Comparison of ENCODE assay signal across 10 cellular contexts in the genomic region with DNA sequence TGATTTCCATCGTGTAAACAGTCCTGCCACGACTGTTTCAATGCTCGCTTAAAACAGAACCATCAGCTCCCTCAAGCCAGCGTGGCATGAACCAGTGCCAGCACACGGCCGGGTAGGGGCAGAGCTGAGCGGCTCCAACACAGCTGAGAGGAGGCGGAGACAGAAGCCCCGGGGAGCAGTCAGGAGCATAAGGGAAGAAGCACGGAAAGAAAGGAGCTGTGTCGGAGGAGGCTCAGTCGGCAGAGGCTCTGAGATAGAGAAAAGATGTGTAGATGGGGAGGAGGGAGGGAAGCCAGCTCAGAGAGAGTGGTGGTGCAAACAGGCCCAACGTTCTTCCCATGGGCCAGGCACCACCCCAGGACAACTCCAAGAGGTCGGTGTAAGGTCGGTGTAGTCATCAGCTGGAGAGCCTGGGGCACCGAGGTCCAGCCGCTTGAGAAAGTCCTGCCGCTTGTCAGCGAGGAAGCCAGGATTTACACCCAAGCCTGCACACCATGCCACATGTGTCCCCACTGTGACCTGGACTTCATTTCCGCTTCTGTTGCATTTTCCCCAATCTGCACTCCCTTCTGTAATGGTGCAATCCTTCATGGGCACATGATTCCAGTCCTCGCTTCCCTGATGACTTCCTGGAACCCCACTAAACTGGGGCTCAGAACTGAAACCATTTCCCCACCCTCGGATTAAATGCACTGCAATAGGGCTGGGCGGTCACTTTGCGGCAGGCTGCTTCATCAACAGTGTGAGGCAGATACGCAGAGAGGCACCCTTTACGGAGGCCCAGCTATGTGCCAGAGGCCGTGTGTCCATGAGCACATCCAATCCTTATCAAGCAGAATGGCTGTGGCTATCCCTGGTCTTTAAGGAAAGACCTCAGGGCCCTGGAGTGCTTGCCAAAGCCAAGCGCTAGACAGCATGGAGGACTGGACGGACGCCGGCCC. TPM values are rescaled to one million over a fixed set of nuclear protein-coding genes. Genes with fewer than 3 reads are reported as not detected.
DNase-seq lines count a peak whose midpoint lies in the region; ATAC-seq and TF ChIP-seq lines count a peak whose summit lies in the region.
"Had no signal": no experiment of that assay in that cellular context is flagged by ENCODE, and none has a peak within 500 bp of the region (broad histone marks: within the 10 kb centered on the region; RNA-seq: fewer than 3 reads in every experiment).

No MANE protein-coding gene starts in this region.

- intact Hi-C loops in left ventricle myocardium superior (cut with micrococcal nuclease) (no loop called here), posterior cingulate gyrus (cut with DNase I) (loop anchor here (10.0 kb wide), 1 partner anchor 98 kb away; no protein-coding TSS in a partner anchor)
- intact Hi-C loops in CD4-positive, alpha-beta memory T cell (cut with micrococcal nuclease): no loop called here

- H3K27ac ChIP-seq in CD4-positive, alpha-beta memory T cell (ENCODE audit: low read depth, low read length): no peak overlapping the region

- H3K27me3 ChIP-seq in CD4-positive, alpha-beta memory T cell (ENCODE audit: insufficient read depth, low read length): no peaks in the 10 kb centered on the region

- POLR2A ChIA-PET in WTC11 (lab: Charles Lee): interaction anchor here (0.6 kb wide), 2 partner anchors 87 to 93 kb away, joined by 3 read pairs; no protein-coding TSS in a partner anchor
- POLR2A ChIA-PET in CD4-positive, alpha-beta memory T cell (lab: Charles Lee; ENCODE audit: partially characterized antibody): no interaction called here

- no peak overlapping the region for H3K4me3 ChIP-seq in CD4-positive, alpha-beta memory T cell (ENCODE audit: low read length in 2 of 2)

- H3K36me3 ChIP-seq in CD4-positive, alpha-beta memory T cell (ENCODE audit: insufficient read depth, low read length): no peaks in the 10 kb centered on the region

- H3K9me3 ChIP-seq in CD4-positive, alpha-beta memory T cell (ENCODE audit: control insufficient read depth in 1 of 2, low read length in 2 of 2): no peaks in the 10 kb centered on the region
- H3K9me3 ChIP-seq in T-helper 17 cell (ENCODE audit: control insufficient read depth, low read length, poor library complexity, severe bottlenecking): no peaks in the 10 kb centered on the region

- H3K27me3 Mint-ChIP-seq in WTC11 (ENCODE audit: low read depth) (no peaks in the 10 kb centered on the region; the same call in 1 of the 2 replicates), T-helper 17 cell (peaks cover 28% of the 10 kb centered on the region)
- peaks cover 4 to 7% of the 10 kb centered on the region in 2 donors for H3K27me3 Mint-ChIP-seq in CD4-positive, alpha-beta memory T cell

- in situ Hi-C loops in Caki2 (cut with HindIII; ENCODE audit: low pct_unique_long_range_greater_than_20kb, low sequenced_read_pairs) (no loop called here), GM13976 (cut with MboI; ENCODE audit: low sequenced_read_pairs, unreplicated experiment) (no loop called here)

- H3K4me1 Mint-ChIP-seq in WTC11 (peaks cover 6% of the 10 kb centered on the region), T-helper 17 cell (no peaks in the 10 kb centered on the region)
- no peaks in the 10 kb centered on the region for H3K4me1 Mint-ChIP-seq in CD4-positive, alpha-beta memory T cell
- H3K4me1 Mint-ChIP-seq: activated T-helper 17 cell treated with anti-CD3 and anti-CD28 coated beads, Interleukin-2, amount 50 U/mL, for 72 hours had no signal

- peaks cover 31% of the 10 kb centered on the region for H3K9me3 Mint-ChIP-seq in WTC11
- H3K9me3 Mint-ChIP-seq in CD4-positive, alpha-beta memory T cell: peaks cover 0 to 11% (median 4%) of the 10 kb centered on the region in 8 donors

- TF ChIP-seq CTCF in WTC11 (IDR thresholded peaks at IDR 0.05) (no peak), GM13976 (IDR thresholded peaks at IDR 0.05; ENCODE audit: borderline replicate concordance, control extremely low read depth, extremely low read depth, insufficient read depth, missing control alignments) (no peak)

- H3K36me3 Mint-ChIP-seq in WTC11 (peaks cover 16% of the 10 kb centered on the region), T-helper 17 cell (ENCODE audit: low read depth) (no peaks in the 10 kb centered on the region)
- no peaks in the 10 kb centered on the region for H3K36me3 Mint-ChIP-seq in CD4-positive, alpha-beta memory T cell

- H3K4me1 ChIP-seq in CD4-positive, alpha-beta memory T cell (ENCODE audit: insufficient read depth, low read length): no peaks in the 10 kb centered on the region

- H3K4me3 Mint-ChIP-seq in WTC11 (no peak overlapping the region), T-helper 17 cell (no peak overlapping the region)
- no peak overlapping the region for H3K4me3 Mint-ChIP-seq in CD4-positive, alpha-beta memory T cell
- H3K4me3 Mint-ChIP-seq: activated T-helper 17 cell treated with anti-CD3 and anti-CD28 coated beads, Interleukin-2, amount 50 U/mL, for 72 hours had no signal

- ATAC-seq in WTC11 (peak; percentile 82), left ventricle myocardium superior (peak; percentile 61), HG02852 (IDR thresholded peaks at IDR 0.05; ENCODE audit: unreplicated experiment) (no peak), T-helper 17 cell (no peak)
- ATAC-seq: activated T-helper 17 cell treated with anti-CD3 and anti-CD28 coated beads, Interleukin-2, amount 50 U/mL, for 72 hours had no signal

- H3K27ac Mint-ChIP-seq in WTC11: no peak overlapping the region
- H3K27ac Mint-ChIP-seq in CD4-positive, alpha-beta memory T cell: no peak overlapping the region
- no peak overlapping the region for H3K27ac Mint-ChIP-seq in T-helper 17 cell
- H3K27ac Mint-ChIP-seq: activated T-helper 17 cell treated with anti-CD3 and anti-CD28 coated beads, Interleukin-2, amount 50 U/mL, for 72 hours had no signal

- peak; percentile 56 for DNase-seq in Caki2 (ENCODE audit: low read depth)
- DNase-seq in WTC11 (ENCODE audit: low spot score): no peak
- peak; percentile 43 for DNase-seq in left ventricle myocardium superior
- peak in 8 of 10 donors; percentile 47 to 91 (median 54) for DNase-seq in posterior cingulate gyrus
- no peak for DNase-seq in GM13976 (ENCODE audit: low spot score)
- DNase-seq in CD4-positive, alpha-beta memory T cell: no peak
- DNase-seq in T-helper 17 cell: no peak

- CTCF ChIA-PET in WTC11 (lab: Charles Lee): interaction anchor here (0.6 to 3.8 kb wide), 7 partner anchors 9 to 277 kb away, joined by 3 to 34 read pairs (median 4); no protein-coding TSS in a partner anchor
- CTCF ChIA-PET in CD4-positive, alpha-beta memory T cell (lab: Charles Lee; ENCODE audit: partially characterized antibody): no interaction called here

TF ChIP-seq in WTC11, 78 proteins besides CTCF, POLR2A, EP300 and RAD21:
- TF ChIP-seq NR3C1 (CRISPR knock-in tag; conservative IDR thresholded peaks at IDR 0.05; ENCODE audit: low read depth) (no peak), PRDM15 (CRISPR knock-in tag; IDR thresholded peaks at IDR 0.05) (no peak)

RNA-seq across cellular contexts. Expression of gene CYP27C1, which starts 43.5 kb away (rescaled TPM):
- 2.9 and 3.0 TPM in 2 replicates for total RNA-seq in Caki2 (2014; rRNA removed; shearing (Covaris generic); ENCODE audit: low replicate concordance)
- total RNA-seq in WTC11 (2021) (2.1 to 2.9 TPM (median 2.4 TPM) in 3 replicates), left ventricle myocardium superior (0.10 TPM), T-helper 17 cell (not detected)
- not detected for total RNA-seq in CD4-positive, alpha-beta memory T cell
- not detected for polyA plus RNA-seq in CD4-positive, alpha-beta memory T cell
- total RNA-seq: activated T-helper 17 cell treated with anti-CD3 and anti-CD28 coated beads, Interleukin-2, amount 50 U/mL, for 72 hours; lung microvascular endothelial cell had no signal

Comparison
In these comparisons a context has a peak if more than half of its experiments do, and no peak if none do; other contexts are left out.
1. DNase-seq: peak in Caki2 (single experiment), left ventricle myocardium superior (single experiment) and posterior cingulate gyrus (8 of 10); none in WTC11 (single experiment), GM13976 (single experiment), CD4-positive, alpha-beta memory T cell (0 of 5) and T-helper 17 cell (0 of 3).
2. ATAC-seq: peak in WTC11 (single experiment) and left ventricle myocardium superior (single experiment); none in HG02852 (single experiment) and T-helper 17 cell (single experiment).